11 cellular contexts compared by ENCODE assay signal in the genomic region with DNA sequence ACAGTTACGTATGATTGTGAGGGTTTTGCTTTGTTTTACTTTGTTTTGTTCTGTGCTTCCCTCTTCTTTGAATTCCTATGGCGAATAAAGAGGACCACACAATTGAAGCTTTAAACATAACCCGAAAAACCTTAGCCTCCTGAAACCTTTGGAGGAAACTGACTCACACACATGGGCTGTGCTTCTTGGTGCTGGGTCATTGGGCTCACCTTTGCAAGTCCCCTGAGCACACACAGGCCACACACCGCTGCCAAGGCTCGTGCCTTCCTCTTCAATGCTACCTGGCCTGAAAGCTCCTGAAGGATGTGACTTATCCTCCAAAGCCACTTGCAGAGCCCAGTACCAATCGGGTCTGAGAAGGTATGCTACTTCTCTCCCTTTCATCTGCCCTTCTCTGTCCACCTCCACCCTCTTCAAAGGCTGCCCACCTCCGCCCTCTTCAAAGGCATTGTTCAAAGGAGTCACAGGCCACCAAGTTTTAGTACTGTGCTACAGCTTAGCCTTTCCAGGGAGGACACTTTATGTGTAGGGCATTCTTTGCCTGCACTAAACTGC.
DNase-seq lines count a peak whose midpoint lies in the region; ATAC-seq, FAIRE-seq and TF ChIP-seq lines count a peak whose summit lies in the region.
"Had no signal": no experiment of that assay in that cellular context is flagged by ENCODE, and none has a peak within 500 bp of the region (broad histone marks: within the 10 kb centered on the region; RNA-seq: fewer than 3 reads in every experiment).

No MANE protein-coding gene starts in this region.

- peak overlapping the region; percentile 78 for H3K27ac ChIP-seq in cingulate gyrus (ENCODE audit: low read depth, low read length)
- H3K27ac ChIP-seq in muscle layer of colon (ENCODE audit: low read depth, low read length): peak overlapping the region; percentile 17
- H3K27ac ChIP-seq in vagina: peak overlapping the region; percentile 92

- DNase-seq in natural killer cell (no peak), vagina (ENCODE audit: extremely low spot score in 2 of 2) (no peak), NCI-H69 (lab: John Stamatoyannopoulos, UW) (no peak), frontal cortex (ENCODE audit: low spot score in 2 of 2) (no peak), NCI-H187 treated with DMSO at 0.1 percent for 48 hours (lab: John Stamatoyannopoulos, UW) (no peak)
- no peak for DNase-seq in natural killer cell treated with Interleukin-12 subunit alpha and Interleukin-12 subunit beta and Interleukin-15 and Interleukin-18, amount 100 ng/mL, for 72 hours (ENCODE audit: low spot score)
- DNase-seq: NCI-H1048; stimulated activated CD4-positive, alpha-beta T cell treated with anti-CD3 and anti-CD28 coated beads, Interleukin-4, amount 100 ng/mL, for 4 hours; T-helper 2 cell had no signal

- no peaks in the 10 kb centered on the region for H3K27me3 Mint-ChIP-seq in natural killer cell (ENCODE audit: low read depth in 2 of 2)
- no peaks in the 10 kb centered on the region for H3K27me3 Mint-ChIP-seq in natural killer cell treated with Interleukin-12 subunit alpha and Interleukin-12 subunit beta and Interleukin-15 and Interleukin-18, amount 100 ng/mL, for 72 hours

- intact Hi-C loops in natural killer cell (cut with micrococcal nuclease): no loop called here
- intact Hi-C loops in vagina (cut with DNase I): no loop called here

- H3K27me3 ChIP-seq in muscle layer of colon (ENCODE audit: control insufficient read depth in 1 of 2, insufficient read depth in 2 of 2, low read length in 2 of 2): no peaks in the 10 kb centered on the region
- H3K27me3 ChIP-seq in vagina: no peaks in the 10 kb centered on the region

- no peak overlapping the region for H3K4me3 Mint-ChIP-seq in natural killer cell
- H3K4me3 Mint-ChIP-seq in natural killer cell treated with Interleukin-12 subunit alpha and Interleukin-12 subunit beta and Interleukin-15 and Interleukin-18, amount 100 ng/mL, for 72 hours: no peak overlapping the region

- H3K9me3 Mint-ChIP-seq in natural killer cell: no peaks in the 10 kb centered on the region
- H3K9me3 Mint-ChIP-seq in natural killer cell treated with Interleukin-12 subunit alpha and Interleukin-12 subunit beta and Interleukin-15 and Interleukin-18, amount 100 ng/mL, for 72 hours: no peaks in the 10 kb centered on the region

- H3K36me3 ChIP-seq in muscle layer of colon (ENCODE audit: insufficient read depth, low read length): no peaks in the 10 kb centered on the region
- no peaks in the 10 kb centered on the region for H3K36me3 ChIP-seq in vagina

- peaks cover 6% of the 10 kb centered on the region for H3K36me3 Mint-ChIP-seq in natural killer cell
- H3K36me3 Mint-ChIP-seq in natural killer cell treated with Interleukin-12 subunit alpha and Interleukin-12 subunit beta and Interleukin-15 and Interleukin-18, amount 100 ng/mL, for 72 hours: peaks cover 5% of the 10 kb centered on the region

- H3K9ac ChIP-seq in muscle layer of colon (ENCODE audit: low read length): no peak overlapping the region

- no peak for TF ChIP-seq POLR2A in vagina (IDR thresholded peaks at IDR 0.05)

- no peak for TF ChIP-seq CTCF in natural killer cell (IDR thresholded peaks at IDR 0.05)
- TF ChIP-seq CTCF in vagina (IDR thresholded peaks at IDR 0.05): no peak

- no peak overlapping the region for H3K4me3 ChIP-seq in muscle layer of colon (ENCODE audit: low read depth in 1 of 2, low read length in 2 of 2)
- H3K4me3 ChIP-seq in vagina: no peak overlapping the region

- H3K9me3 ChIP-seq in muscle layer of colon (ENCODE audit: low read length): no peaks in the 10 kb centered on the region
- no peaks in the 10 kb centered on the region for H3K9me3 ChIP-seq in vagina

- peaks cover 59 to 70% of the 10 kb centered on the region in 2 donors for H3K4me1 Mint-ChIP-seq in natural killer cell
- peaks cover 50 to 65% of the 10 kb centered on the region in 2 donors for H3K4me1 Mint-ChIP-seq in natural killer cell treated with Interleukin-12 subunit alpha and Interleukin-12 subunit beta and Interleukin-15 and Interleukin-18, amount 100 ng/mL, for 72 hours (ENCODE audit: low read depth in 2 of 2)

- H3K4me1 ChIP-seq in muscle layer of colon (ENCODE audit: insufficient read depth, low read length): peaks cover 46% of the 10 kb centered on the region
- peaks cover 46% of the 10 kb centered on the region for H3K4me1 ChIP-seq in vagina

- H3K27ac Mint-ChIP-seq in natural killer cell: peak overlapping the region; percentile 74 to 96
- peak overlapping the region in 1 of 2 donors; percentile 94 for H3K27ac Mint-ChIP-seq in natural killer cell treated with Interleukin-12 subunit alpha and Interleukin-12 subunit beta and Interleukin-15 and Interleukin-18, amount 100 ng/mL, for 72 hours

- no peak for FAIRE-seq in frontal cortex (lab: Jason Lieb, UNC)

- ATAC-seq in natural killer cell: no peak
- ATAC-seq in natural killer cell treated with Interleukin-12 subunit alpha and Interleukin-12 subunit beta and Interleukin-15 and Interleukin-18, amount 100 ng/mL, for 72 hours: no peak

Comparison
In these comparisons a context has a peak if more than half of its experiments do, and no peak if none do; other contexts are left out.
1. H3K27ac ChIP-seq: peak in every context shown above with its lines; median percentile 92 in vagina; 78 in cingulate gyrus; 17 in muscle layer of colon.